8 cellular contexts compared by ENCODE assay signal in the genomic region with DNA sequence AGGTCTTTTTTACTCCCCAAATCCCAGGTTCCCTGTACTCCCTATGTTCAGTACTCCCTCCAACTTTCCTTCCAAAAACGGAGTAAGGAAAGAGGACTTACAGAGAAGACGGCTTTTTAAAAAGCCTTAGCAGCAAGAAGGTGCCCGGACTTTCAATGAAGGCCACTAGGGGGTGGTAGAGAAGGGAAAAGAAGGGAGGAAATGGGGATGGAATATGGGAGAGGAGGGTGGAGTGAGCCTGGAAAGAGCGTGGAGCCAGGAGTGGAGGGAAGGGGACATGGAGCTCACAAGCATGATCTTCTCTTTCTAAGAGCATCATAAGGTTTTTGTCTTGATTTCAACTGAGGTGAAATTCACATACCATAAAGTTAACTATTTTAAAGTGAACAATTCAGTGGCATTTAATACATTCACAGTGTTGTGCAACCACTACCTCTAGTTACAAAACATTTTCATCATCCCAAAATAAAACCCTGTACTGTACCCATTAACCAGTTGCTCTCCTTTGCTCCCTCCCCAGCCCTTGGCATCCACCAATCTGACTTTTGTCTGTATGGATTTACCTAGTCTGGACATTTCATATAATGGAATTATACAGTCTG.
A peak's percentile ranks its signal among the peaks of the same experiment; 100 is the strongest.
DNase-seq lines count a peak whose midpoint lies in the region; ATAC-seq, FAIRE-seq and TF ChIP-seq lines count a peak whose summit lies in the region.

No MANE protein-coding gene starts in this region.

- DNase-seq in BJ (ENCODE audit: low read depth): no peak
- DNase-seq in GM12864 (ENCODE audit: low read depth): no peak
- peak; percentile 80 for DNase-seq in NCI-H69 (lab: John Stamatoyannopoulos, UW)
- DNase-seq in K562 (ENCODE audit: extremely low read depth in 1 of 4, low spot score in 3 of 4): peak; percentile 56 to 69 (median 64)
- peak; percentile 53 for DNase-seq in left kidney (ENCODE audit: low read depth, low spot score)
- peak; percentile 58 for DNase-seq in urothelium cell line (ENCODE audit: low spot score)

- TF ChIP-seq CTCF in BJ (IDR thresholded peaks at IDR 0.05; ENCODE audit: insufficient read depth, low read depth, low read length) (peak; percentile 67), GM12864 (IDR thresholded peaks at IDR 0.05; ENCODE audit: low read depth, low read length, missing control alignments) (peak; percentile 74), K562 (IDR thresholded peaks at IDR 0.05 in 2 of 3, conservative IDR thresholded peaks at IDR 0.05 in 1 of 3; ENCODE audit: insufficient read depth in 2 of 3, low read depth in 1 of 3, low read length in 3 of 3) (peak; percentile 76 to 90 (median 77))

- FAIRE-seq in K562 (lab: Jason Lieb, UNC) (peak; percentile 11), urothelium cell line (lab: Jason Lieb, UNC) (no peak)

- POLR2A ChIA-PET in BJ (lab: Charles Lee): no interaction called here
- POLR2A ChIA-PET in K562 (lab: Yijun Ruan, JAX): no interaction called here

- H4K20me1 ChIP-seq in K562 (replicated peaks; ENCODE audit: control insufficient read depth, insufficient read depth, low read length): no peaks in the 10 kb centered on the region

- H3K27me3 ChIP-seq in BJ (ENCODE audit: control insufficient read depth, insufficient read depth, low read length): no peaks in the 10 kb centered on the region
- H3K27me3 ChIP-seq in K562 (ENCODE audit: control insufficient read depth in 2 of 2, insufficient read depth in 2 of 2, low read length in 2 of 2): peaks cover 0 to 9% of the 10 kb centered on the region in 2 experiments; a peak in 1 of 5 replicates

- H3K9me1 ChIP-seq in K562 (ENCODE audit: control insufficient read depth, insufficient read depth, low read length): no peaks in the 10 kb centered on the region

- no TSS peak for BruUV-seq in K562 (replicated peaks; lab: Mats Ljungman, UMichigan)

- in situ Hi-C loops in K562 (cut with MboI): loop anchor here (25.0 kb wide), 1 partner anchor 207 kb away; no protein-coding TSS in a partner anchor

- ATAC-seq in K562: peak; percentile 88
- ATAC-seq in GM21737 (IDR thresholded peaks at IDR 0.05; ENCODE audit: unreplicated experiment): no peak
- ATAC-seq in HG02588 (IDR thresholded peaks at IDR 0.05; ENCODE audit: unreplicated experiment): no peak

- H3K4me2 ChIP-seq in K562 (ENCODE audit: insufficient read depth, low read length): no peak overlapping the region

- no peak overlapping the region for H3K27ac ChIP-seq in K562 (ENCODE audit: extremely low read depth, low read depth, low read length)

- intact Hi-C loops in K562 (cut with micrococcal nuclease): loop anchor here (1.0 to 5.0 kb wide), 3 partner anchors 143 to 232 kb away; no protein-coding TSS in a partner anchor

- no peaks in the 10 kb centered on the region for H3K9me3 ChIP-seq in K562 (replicated peaks; ENCODE audit: control insufficient read depth, insufficient read depth, low read depth, low read length)

- H3K4me1 ChIP-seq in K562 (replicated peaks in 1 of 2; ENCODE audit: control insufficient read depth in 2 of 2, insufficient read depth in 2 of 2, low read length in 2 of 2): peaks cover 0 to 11% of the 10 kb centered on the region in 2 experiments; a peak in 2 of 5 replicates

- CTCF ChIA-PET in BJ (lab: Yijun Ruan, JAX) (interaction anchor here (0.5 to 2.8 kb wide), 15 partner anchors 8 to 214 kb away, joined by 3 to 13 read pairs (median 4); no protein-coding TSS in a partner anchor), K562 (lab: Yijun Ruan, JAX; ENCODE audit: low intra/inter-chr PET ratio) (interaction anchor here (0.5 to 2.3 kb wide), 4 partner anchors 70 to 589 kb away, joined by 3 to 15 read pairs (median 3); no protein-coding TSS in a partner anchor)

- H2AFZ ChIP-seq in K562 (ENCODE audit: low read depth, low read length): no peak overlapping the region

- WGBS in K562 (ENCODE audit: insufficient coverage, low coverage, missing lambda C conversion rate): 0% methylated on average over 4 of the region's 4 CpGs

- TF ChIP-seq EP300 in K562 (IDR thresholded peaks at IDR 0.05; ENCODE audit: low read length): no peak

- no peak overlapping the region for H3K9ac ChIP-seq in K562 (ENCODE audit: insufficient read depth in 1 of 2, low read depth in 2 of 2, low read length in 2 of 2)

- no peaks in the 10 kb centered on the region for H3K79me2 ChIP-seq in K562 (ENCODE audit: control insufficient read depth, insufficient read depth, low read length)

- no peak for TF ChIP-seq POLR2A in K562 (conservative IDR thresholded peaks at IDR 0.05)

- H3K36me3 ChIP-seq in BJ (ENCODE audit: control insufficient read depth, insufficient read depth, low read length) (no peaks in the 10 kb centered on the region), K562 (ENCODE audit: control insufficient read depth, insufficient read depth, low read length) (no peaks in the 10 kb centered on the region)

- H3K4me3 ChIP-seq in BJ (ENCODE audit: low read depth, low read length) (no peak overlapping the region), GM12864 (ENCODE audit: low read depth, low read length) (no peak overlapping the region), K562 (no peak overlapping the region)

- peak; percentile 46 to 76 for TF ChIP-seq RAD21 in K562 (CRISPR knock-in tag; conservative IDR thresholded peaks at IDR 0.05 in 1 of 2, IDR thresholded peaks at IDR 0.05 in 1 of 2)

TF ChIP-seq in K562, 482 proteins besides CTCF, POLR2A, EP300 and RAD21:
- TF ChIP-seq CEBPB (tag; IDR thresholded peaks at IDR 0.05) (peak; percentile 80), CEBPG (CRISPR knock-in tag; IDR thresholded peaks at IDR 0.05) (no peak), CEBPG (tag; conservative IDR thresholded peaks at IDR 0.05 in 1 of 2, IDR thresholded peaks at IDR 0.05 in 1 of 2) (peak; percentile 48 to 67; a peak in 2 of 4 replicates), CC2D1A (IDR thresholded peaks at IDR 0.05) (0 out of 2 replicates have a peak, but pooled peaks have one; percentile 18), SMC3 (conservative IDR thresholded peaks at IDR 0.05; ENCODE audit: insufficient read depth, low read depth, low read length) (0 out of 2 replicates have a peak, but pooled peaks have one; percentile 39), EHMT2 (IDR thresholded peaks at IDR 0.05) (0 out of 2 replicates have a peak, but pooled peaks have one; percentile 32), OTX1 (CRISPR knock-in tag; IDR thresholded peaks at IDR 0.05) (0 out of 2 replicates have a peak, but pooled peaks have one; percentile 48), ZFP36 (IDR thresholded peaks at IDR 0.05; ENCODE audit: low read depth, low read length, partially characterized antibody) (peak; percentile 4), ARNT (IDR thresholded peaks at IDR 0.05) (no peak), RCOR1 (IDR thresholded peaks at IDR 0.05; ENCODE audit: borderline replicate concordance in 1 of 2, low read depth in 2 of 2, low read length in 2 of 2) (peak in 1 of 2 experiments; percentile 17; a peak in 1 of 4 replicates), ARID2 (IDR thresholded peaks at IDR 0.05) (peak; percentile 51; the same call in 1 of the 2 replicates), TCF3 (CRISPR knock-in tag; IDR thresholded peaks at IDR 0.05) (no peak), MYC (IDR thresholded peaks at IDR 0.05; ENCODE audit: low read depth, low read length) (no peak), MYC (CRISPR knock-in tag; IDR thresholded peaks at IDR 0.05; ENCODE audit: borderline replicate concordance, low read depth) (no peak), ELF4 (CRISPR knock-in tag; IDR thresholded peaks at IDR 0.05) (0 out of 2 replicates have a peak, but pooled peaks have one; percentile 18)
- TF ChIP-seq, protein P1, sequence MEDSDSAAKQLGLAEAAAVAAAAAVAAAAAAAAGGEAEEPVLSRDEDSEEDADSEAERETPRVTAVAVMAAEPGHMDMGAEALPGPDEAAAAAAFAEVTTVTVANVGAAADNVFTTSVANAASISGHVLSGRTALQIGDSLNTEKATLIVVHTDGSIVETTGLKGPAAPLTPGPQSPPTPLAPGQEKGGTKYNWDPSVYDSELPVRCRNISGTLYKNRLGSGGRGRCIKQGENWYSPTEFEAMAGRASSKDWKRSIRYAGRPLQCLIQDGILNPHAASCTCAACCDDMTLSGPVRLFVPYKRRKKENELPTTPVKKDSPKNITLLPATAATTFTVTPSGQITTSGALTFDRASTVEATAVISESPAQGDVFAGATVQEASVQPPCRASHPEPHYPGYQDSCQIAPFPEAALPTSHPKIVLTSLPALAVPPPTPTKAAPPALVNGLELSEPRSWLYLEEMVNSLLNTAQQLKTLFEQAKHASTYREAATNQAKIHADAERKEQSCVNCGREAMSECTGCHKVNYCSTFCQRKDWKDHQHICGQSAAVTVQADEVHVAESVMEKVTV (CRISPR knock-in tag; IDR thresholded peaks at IDR 0.05): peak; percentile 56
- TF ChIP-seq, protein P2, sequence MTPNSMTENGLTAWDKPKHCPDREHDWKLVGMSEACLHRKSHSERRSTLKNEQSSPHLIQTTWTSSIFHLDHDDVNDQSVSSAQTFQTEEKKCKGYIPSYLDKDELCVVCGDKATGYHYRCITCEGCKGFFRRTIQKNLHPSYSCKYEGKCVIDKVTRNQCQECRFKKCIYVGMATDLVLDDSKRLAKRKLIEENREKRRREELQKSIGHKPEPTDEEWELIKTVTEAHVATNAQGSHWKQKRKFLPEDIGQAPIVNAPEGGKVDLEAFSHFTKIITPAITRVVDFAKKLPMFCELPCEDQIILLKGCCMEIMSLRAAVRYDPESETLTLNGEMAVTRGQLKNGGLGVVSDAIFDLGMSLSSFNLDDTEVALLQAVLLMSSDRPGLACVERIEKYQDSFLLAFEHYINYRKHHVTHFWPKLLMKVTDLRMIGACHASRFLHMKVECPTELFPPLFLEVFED (CRISPR knock-in tag; conservative IDR thresholded peaks at IDR 0.05): 0 out of 2 replicates have a peak, but pooled peaks have one; percentile 59

Comparison
In these comparisons a context has a peak if more than half of its experiments do, and no peak if none do; other contexts are left out.
1. DNase-seq: peak in NCI-H69 (single experiment), K562 (4 of 4), left kidney (single experiment) and urothelium cell line (single experiment); none in BJ (single experiment) and GM12864 (single experiment).
2. Peak in every context shown above with its lines, with median percentiles within 50 percentile points of each other: CTCF ChIP-seq.